In genomic region chr22:29559853-29560252, GRCh38 we compare ENCODE assay signal across 2 cellular contexts.
TF ChIP-seq lines count a peak whose summit lies in the region.

No MANE protein-coding gene starts in this region.

TF ChIP-seq in SK-N-SH treated with all-trans-retinoic acid at 6 μM for 48 hours, 23 proteins besides CTCF, POLR2A, EP300 and RAD21:
- TF ChIP-seq ZFP30 (CRISPR knock-in tag; IDR thresholded peaks at IDR 0.05) (no peak), CSDC2 (CRISPR knock-in tag; IDR thresholded peaks at IDR 0.05) (no peak), ZFP3 (CRISPR knock-in tag; IDR thresholded peaks at IDR 0.05) (peak; percentile 95)

TF ChIP-seq in SK-N-SH, 30 proteins besides CTCF, POLR2A, EP300 and RAD21:
- TF ChIP-seq GABPA (IDR thresholded peaks at IDR 0.05; ENCODE audit: low read depth): no peak
- TF ChIP-seq PBX3 (IDR thresholded peaks at IDR 0.05): no peak
- TF ChIP-seq NRF1 (IDR thresholded peaks at IDR 0.05; ENCODE audit: low read depth, low read length): no peak
- no peak for TF ChIP-seq MEF2A (IDR thresholded peaks at IDR 0.05; ENCODE audit: borderline replicate concordance, low read depth)
- TF ChIP-seq TEAD4 (IDR thresholded peaks at IDR 0.05; ENCODE audit: borderline replicate concordance, insufficient read depth): no peak
- no peak for TF ChIP-seq RCOR1 (IDR thresholded peaks at IDR 0.05; ENCODE audit: low read length)
